8 cellular contexts compared by ENCODE assay signal in the genomic region with DNA sequence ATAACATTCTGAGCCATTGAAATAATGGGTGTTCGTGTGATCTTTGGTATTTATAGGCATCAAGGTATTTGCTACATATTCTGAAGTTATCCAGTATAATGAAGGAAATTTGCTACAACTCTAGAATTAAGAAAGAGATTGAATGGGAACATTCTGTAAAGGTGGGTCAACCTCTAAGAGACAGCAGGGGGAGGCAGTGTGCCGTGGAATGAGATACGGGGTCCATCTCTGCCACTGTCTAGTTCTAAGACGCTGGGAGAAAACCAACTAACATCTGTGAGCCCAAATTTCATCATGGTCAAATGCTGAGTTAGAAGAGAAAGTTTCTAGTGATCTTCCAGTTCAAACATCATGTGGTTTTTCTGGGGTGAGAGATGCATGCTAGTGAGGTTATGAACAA.
A peak's percentile ranks its signal among the peaks of the same experiment; 100 is the strongest.
DNase-seq lines count a peak whose midpoint lies in the region; ATAC-seq and TF ChIP-seq lines count a peak whose summit lies in the region.

No MANE protein-coding gene starts in this region.

- 2% methylated on average over 4 of the region's 4 CpGs for WGBS in right lobe of liver (ENCODE audit: insufficient coverage, low coverage, low lambda C conversion rate, missing lambda C conversion rate)

- no peak overlapping the region for H3K27ac ChIP-seq in DOHH2 (ENCODE audit: low read depth, low read length)
- no peak overlapping the region for H3K27ac ChIP-seq in right lobe of liver
- H3K27ac ChIP-seq in ascending aorta: no peak overlapping the region

- H3K9me2 ChIP-seq in DOHH2 (replicated peaks; ENCODE audit: control insufficient read depth, low read length): no peaks in the 10 kb centered on the region

- H3K4me3 ChIP-seq in DOHH2 (ENCODE audit: low read length): no peak overlapping the region
- no peak overlapping the region for H3K4me3 ChIP-seq in right lobe of liver
- no peak overlapping the region for H3K4me3 ChIP-seq in ascending aorta

- no peaks in the 10 kb centered on the region for H3F3A ChIP-seq in DOHH2 (ENCODE audit: control insufficient read depth, insufficient read depth)

- no peaks in the 10 kb centered on the region for H3K27me3 ChIP-seq in DOHH2 (ENCODE audit: control insufficient read depth, low read length)
- no peaks in the 10 kb centered on the region for H3K27me3 ChIP-seq in right lobe of liver
- no peaks in the 10 kb centered on the region for H3K27me3 ChIP-seq in ascending aorta

- ATAC-seq in GM19463 (IDR thresholded peaks at IDR 0.05; ENCODE audit: unreplicated experiment): peak; percentile 94
- ATAC-seq in HG03442 (IDR thresholded peaks at IDR 0.05; ENCODE audit: unreplicated experiment): peak; percentile 87
- peak; percentile 71 to 82 (median 78) for ATAC-seq in right lobe of liver

- TF ChIP-seq CTCF in DOHH2 (IDR thresholded peaks at IDR 0.05; ENCODE audit: low read depth, low read length, poor library complexity, severe bottlenecking): peak; percentile 33
- TF ChIP-seq CTCF in right lobe of liver (IDR thresholded peaks at IDR 0.05): peak; percentile 46 to 57 (median 52)
- no peak for TF ChIP-seq CTCF in ascending aorta (IDR thresholded peaks at IDR 0.05)

- H3K36me3 ChIP-seq in DOHH2 (ENCODE audit: control insufficient read depth, low read length) (no peaks in the 10 kb centered on the region), right lobe of liver (no peaks in the 10 kb centered on the region), ascending aorta (no peaks in the 10 kb centered on the region)

- H3K4me1 ChIP-seq in DOHH2 (ENCODE audit: control insufficient read depth, low read length) (no peaks in the 10 kb centered on the region), right lobe of liver (no peaks in the 10 kb centered on the region), ascending aorta (no peaks in the 10 kb centered on the region)

- intact Hi-C loops in right lobe of liver (cut with DNase I): no loop called here
- intact Hi-C loops in ascending aorta (cut with DNase I): no loop called here

- no peak overlapping the region for H3K4me2 ChIP-seq in DOHH2 (ENCODE audit: low read length)

- no peak for TF ChIP-seq POLR2A in right lobe of liver (IDR thresholded peaks at IDR 0.05)

- DNase-seq in SW480 (ENCODE audit: low spot score) (peak; percentile 13), right lobe of liver (peak in 1 of 3 donors; percentile 31), cerebellum (ENCODE audit: low spot score) (no peak), NCI-H2107 treated with DMSO at 0.1 percent for 48 hours (lab: John Stamatoyannopoulos, UW; ENCODE audit: unreplicated experiment) (no peak), ascending aorta (ENCODE audit: low spot score in 2 of 2) (no peak)

- no peaks in the 10 kb centered on the region for H3K9me3 ChIP-seq in DOHH2 (ENCODE audit: control insufficient read depth, insufficient read depth, low read length)
- no peaks in the 10 kb centered on the region for H3K9me3 ChIP-seq in right lobe of liver
- no peaks in the 10 kb centered on the region for H3K9me3 ChIP-seq in ascending aorta

- no peaks in the 10 kb centered on the region for H3K79me2 ChIP-seq in DOHH2 (ENCODE audit: control insufficient read depth, low read length)

- no peaks in the 10 kb centered on the region for H4K20me1 ChIP-seq in DOHH2 (ENCODE audit: control insufficient read depth, insufficient read depth, low read depth, low read length)

Comparison
In these comparisons a context has a peak if more than half of its experiments do, and no peak if none do; other contexts are left out.
1. CTCF ChIP-seq: peak in DOHH2 (single experiment) and right lobe of liver (4 of 4); none in ascending aorta (0 of 3).
2. Peak in every context shown above with its lines, with median percentiles within 50 percentile points of each other: ATAC-seq.